Comparison of ENCODE assay signal across 1 cellular context in genomic region chr17:74873874-74874614, GRCh38.
TF ChIP-seq lines count a peak whose summit lies in the region.

No MANE protein-coding gene starts in this region.

TF ChIP-seq in SK-N-SH, 30 proteins besides CTCF, POLR2A, EP300 and RAD21 (continued from another document):
- TF ChIP-seq FOSL2 (IDR thresholded peaks at IDR 0.05; ENCODE audit: borderline replicate concordance, low read depth) (no peak), NRF1 (IDR thresholded peaks at IDR 0.05; ENCODE audit: low read depth, low read length) (no peak), TEAD4 (IDR thresholded peaks at IDR 0.05; ENCODE audit: borderline replicate concordance, insufficient read depth) (no peak), USF2 (IDR thresholded peaks at IDR 0.05; ENCODE audit: borderline replicate concordance, low read depth, low read length) (no peak), RCOR1 (IDR thresholded peaks at IDR 0.05; ENCODE audit: low read length) (no peak), TAF1 (IDR thresholded peaks at IDR 0.05; ENCODE audit: borderline replicate concordance, low read depth, low read length) (no peak), TCF12 (IDR thresholded peaks at IDR 0.05) (no peak), FOXJ3 (CRISPR knock-in tag; IDR thresholded peaks at IDR 0.05) (no peak), PBX3 (IDR thresholded peaks at IDR 0.05) (no peak), MAX (IDR thresholded peaks at IDR 0.05; ENCODE audit: low read depth) (no peak)
